2 cellular contexts compared by ENCODE assay signal in genomic region chr2:10457846-10458563, GRCh38.
TF ChIP-seq lines count a peak whose summit lies in the region.

No MANE protein-coding gene starts in this region.

TF ChIP-seq in liver, 16 proteins besides CTCF, POLR2A, EP300 and RAD21 (continued from another document):
- no peak for TF ChIP-seq ZBTB33 (IDR thresholded peaks at IDR 0.05)
- peak in 1 of 2 donors; percentile 4 for TF ChIP-seq GABPA (IDR thresholded peaks at IDR 0.05 in 1 of 2, conservative IDR thresholded peaks at IDR 0.05 in 1 of 2)

TF ChIP-seq in HepG2, 621 proteins besides CTCF, POLR2A, EP300 and RAD21 (continued from another document):
- TF ChIP-seq ZNF687 (CRISPR knock-in tag; IDR thresholded peaks at IDR 0.05) (no peak), GPN1 (CRISPR knock-in tag; IDR thresholded peaks at IDR 0.05; ENCODE audit: borderline replicate concordance) (no peak), NFE2L1 (CRISPR knock-in tag; IDR thresholded peaks at IDR 0.05; ENCODE audit: borderline replicate concordance) (no peak), PITX1 (CRISPR knock-in tag; IDR thresholded peaks at IDR 0.05) (no peak), MXD3 (CRISPR knock-in tag; IDR thresholded peaks at IDR 0.05) (no peak), ZNF513 (CRISPR knock-in tag; conservative IDR thresholded peaks at IDR 0.05) (no peak), ZNF816 (CRISPR knock-in tag; IDR thresholded peaks at IDR 0.05; ENCODE audit: borderline replicate concordance) (no peak), DMAP1 (CRISPR knock-in tag; IDR thresholded peaks at IDR 0.05) (no peak), ZNF33B (CRISPR knock-in tag; IDR thresholded peaks at IDR 0.05) (no peak)
